Comparison of ENCODE assay signal across 1 cellular context in the genomic region with DNA sequence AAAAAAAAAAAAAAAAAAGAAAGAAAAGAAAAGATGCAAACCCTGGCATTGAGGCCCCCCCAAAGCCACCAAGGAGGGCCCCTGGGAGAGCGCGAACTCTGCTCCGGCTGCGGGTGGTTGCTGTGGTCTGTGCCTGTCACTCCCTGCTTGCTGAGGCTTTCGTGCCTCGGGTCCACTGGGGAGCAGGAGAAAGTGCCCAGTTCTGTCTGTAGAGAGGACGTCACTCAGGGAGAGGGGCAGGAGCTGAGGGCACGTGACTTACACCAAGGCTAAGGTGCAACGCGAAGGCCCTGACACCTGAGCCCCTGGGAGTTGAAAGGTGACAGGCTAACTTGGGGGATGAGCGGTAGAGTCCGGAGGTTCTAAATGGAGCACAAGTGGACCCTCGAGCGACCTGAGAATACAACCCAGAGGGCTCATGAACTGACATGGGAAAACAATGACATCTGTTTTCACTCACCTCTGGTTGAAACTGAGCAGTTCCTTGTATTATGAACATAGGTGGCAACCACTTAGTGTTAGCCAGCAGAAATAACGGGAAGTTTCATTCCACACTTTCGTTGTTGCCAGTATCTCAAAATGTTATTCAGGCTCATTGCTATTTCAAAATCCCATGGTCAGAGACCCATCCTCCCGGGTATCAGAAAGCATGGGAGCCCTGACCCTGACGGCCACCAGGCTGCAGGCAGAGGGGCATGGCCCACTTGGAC.
TF ChIP-seq lines count a peak whose summit lies in the region.

No MANE protein-coding gene starts in this region.

TF ChIP-seq in GM23338, 12 proteins besides CTCF, POLR2A, EP300 and RAD21 (continued from another document):
- TF ChIP-seq, protein P1, sequence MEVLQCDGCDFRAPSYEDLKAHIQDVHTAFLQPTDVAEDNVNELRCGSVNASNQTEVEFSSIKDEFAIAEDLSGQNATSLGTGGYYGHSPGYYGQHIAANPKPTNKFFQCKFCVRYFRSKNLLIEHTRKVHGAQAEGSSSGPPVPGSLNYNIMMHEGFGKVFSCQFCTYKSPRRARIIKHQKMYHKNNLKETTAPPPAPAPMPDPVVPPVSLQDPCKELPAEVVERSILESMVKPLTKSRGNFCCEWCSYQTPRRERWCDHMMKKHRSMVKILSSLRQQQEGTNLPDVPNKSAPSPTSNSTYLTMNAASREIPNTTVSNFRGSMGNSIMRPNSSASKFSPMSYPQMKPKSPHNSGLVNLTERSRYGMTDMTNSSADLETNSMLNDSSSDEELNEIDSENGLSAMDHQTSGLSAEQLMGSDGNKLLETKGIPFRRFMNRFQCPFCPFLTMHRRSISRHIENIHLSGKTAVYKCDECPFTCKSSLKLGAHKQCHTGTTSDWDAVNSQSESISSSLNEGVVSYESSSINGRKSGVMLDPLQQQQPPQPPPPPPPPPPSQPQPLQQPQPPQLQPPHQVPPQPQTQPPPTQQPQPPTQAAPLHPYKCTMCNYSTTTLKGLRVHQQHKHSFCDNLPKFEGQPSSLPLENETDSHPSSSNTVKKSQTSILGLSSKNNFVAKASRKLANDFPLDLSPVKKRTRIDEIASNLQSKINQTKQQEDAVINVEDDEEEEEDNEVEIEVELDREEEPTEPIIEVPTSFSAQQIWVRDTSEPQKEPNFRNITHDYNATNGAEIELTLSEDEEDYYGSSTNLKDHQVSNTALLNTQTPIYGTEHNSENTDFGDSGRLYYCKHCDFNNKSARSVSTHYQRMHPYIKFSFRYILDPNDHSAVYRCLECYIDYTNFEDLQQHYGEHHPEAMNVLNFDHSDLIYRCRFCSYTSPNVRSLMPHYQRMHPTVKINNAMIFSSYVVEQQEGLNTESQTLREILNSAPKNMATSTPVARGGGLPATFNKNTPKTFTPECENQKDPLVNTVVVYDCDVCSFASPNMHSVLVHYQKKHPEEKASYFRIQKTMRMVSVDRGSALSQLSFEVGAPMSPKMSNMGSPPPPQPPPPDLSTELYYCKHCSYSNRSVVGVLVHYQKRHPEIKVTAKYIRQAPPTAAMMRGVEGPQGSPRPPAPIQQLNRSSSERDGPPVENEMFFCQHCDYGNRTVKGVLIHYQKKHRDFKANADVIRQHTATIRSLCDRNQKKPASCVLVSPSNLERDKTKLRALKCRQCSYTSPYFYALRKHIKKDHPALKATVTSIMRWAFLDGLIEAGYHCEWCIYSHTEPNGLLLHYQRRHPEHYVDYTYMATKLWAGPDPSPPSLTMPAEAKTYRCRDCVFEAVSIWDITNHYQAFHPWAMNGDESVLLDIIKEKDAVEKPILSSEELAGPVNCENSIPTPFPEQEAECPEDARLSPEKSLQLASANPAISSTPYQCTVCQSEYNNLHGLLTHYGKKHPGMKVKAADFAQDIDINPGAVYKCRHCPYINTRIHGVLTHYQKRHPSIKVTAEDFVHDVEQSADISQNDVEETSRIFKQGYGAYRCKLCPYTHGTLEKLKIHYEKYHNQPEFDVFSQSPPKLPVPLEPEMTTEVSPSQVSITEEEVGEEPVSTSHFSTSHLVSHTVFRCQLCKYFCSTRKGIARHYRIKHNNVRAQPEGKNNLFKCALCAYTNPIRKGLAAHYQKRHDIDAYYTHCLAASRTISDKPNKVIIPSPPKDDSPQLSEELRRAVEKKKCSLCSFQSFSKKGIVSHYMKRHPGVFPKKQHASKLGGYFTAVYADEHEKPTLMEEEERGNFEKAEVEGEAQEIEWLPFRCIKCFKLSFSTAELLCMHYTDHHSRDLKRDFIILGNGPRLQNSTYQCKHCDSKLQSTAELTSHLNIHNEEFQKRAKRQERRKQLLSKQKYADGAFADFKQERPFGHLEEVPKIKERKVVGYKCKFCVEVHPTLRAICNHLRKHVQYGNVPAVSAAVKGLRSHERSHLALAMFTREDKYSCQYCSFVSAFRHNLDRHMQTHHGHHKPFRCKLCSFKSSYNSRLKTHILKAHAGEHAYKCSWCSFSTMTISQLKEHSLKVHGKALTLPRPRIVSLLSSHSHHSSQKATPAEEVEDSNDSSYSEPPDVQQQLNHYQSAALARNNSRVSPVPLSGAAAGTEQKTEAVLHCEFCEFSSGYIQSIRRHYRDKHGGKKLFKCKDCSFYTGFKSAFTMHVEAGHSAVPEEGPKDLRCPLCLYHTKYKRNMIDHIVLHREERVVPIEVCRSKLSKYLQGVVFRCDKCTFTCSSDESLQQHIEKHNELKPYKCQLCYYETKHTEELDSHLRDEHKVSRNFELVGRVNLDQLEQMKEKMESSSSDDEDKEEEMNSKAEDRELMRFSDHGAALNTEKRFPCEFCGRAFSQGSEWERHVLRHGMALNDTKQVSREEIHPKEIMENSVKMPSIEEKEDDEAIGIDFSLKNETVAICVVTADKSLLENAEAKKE (CRISPR knock-in tag; IDR thresholded peaks at IDR 0.05): no peak
- TF ChIP-seq CREB1 (CRISPR knock-in tag; IDR thresholded peaks at IDR 0.05; ENCODE audit: low read depth): no peak
